24 cellular contexts compared by ENCODE assay signal in the genomic region with DNA sequence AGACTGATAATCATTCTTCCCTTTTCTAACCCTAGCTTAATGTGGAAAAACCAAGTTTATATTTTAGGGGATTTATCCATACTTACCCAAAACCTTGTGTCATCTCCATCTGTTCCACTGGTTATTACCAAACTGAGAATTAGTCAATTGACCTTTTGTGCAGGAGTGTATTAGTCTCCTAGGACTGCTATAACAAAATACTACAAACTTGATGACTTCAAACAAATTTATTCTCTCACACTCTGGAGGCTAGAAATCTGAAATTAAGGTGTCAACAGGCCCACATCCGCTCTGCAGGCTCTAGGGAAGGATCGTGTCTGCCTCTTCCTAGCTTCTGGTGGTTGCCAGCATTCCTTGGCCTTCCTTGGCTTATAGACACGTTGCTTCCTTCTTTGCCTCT.
"Had no signal": no experiment of that assay in that cellular context is flagged by ENCODE, and none has a peak within 500 bp of the region (broad histone marks: within the 10 kb centered on the region; RNA-seq: fewer than 3 reads in every experiment).

No MANE protein-coding gene starts in this region.

- H3K4me3 ChIP-seq: esophagus squamous epithelium, gastroesophageal sphincter, left ventricle myocardium inferior, lung, psoas muscle, thoracic aorta, uterus had no signal

- H3K9me3 Mint-ChIP-seq: effector memory CD8-positive, alpha-beta T cell; immature natural killer cell had no signal

- H3K36me3 ChIP-seq: neutrophil, thoracic aorta, uterus had no signal

- H3K4me3 Mint-ChIP-seq: dendritic cell treated with granulocyte-macrophage colony-stimulating factor and Interleukin-4, amounts not matched to agents 40 ng/mL and 50 ng/mL, for 4 days; effector memory CD8-positive, alpha-beta T cell; immature natural killer cell; naive thymus-derived CD8-positive, alpha-beta T cell; stimulated activated naive B cell treated with anti-CD40 and anti-IgM and Interleukin-4, amounts not matched to agents 10 μg/mL and 1 μg/mL and 100 μg/mL, for 72 hours; stimulated activated naive CD8-positive, alpha-beta T cell treated with anti-CD3 and anti-CD28 coated beads, Interleukin-15, amount 100 ng/mL, for 72 hours had no signal

- H3K27me3 ChIP-seq: esophagus squamous epithelium, gastroesophageal sphincter, neutrophil, uterus had no signal

- H3K27me3 Mint-ChIP-seq: dendritic cell treated with granulocyte-macrophage colony-stimulating factor and Interleukin-4, amounts not matched to agents 40 ng/mL and 50 ng/mL, for 4 days; effector memory CD8-positive, alpha-beta T cell; naive thymus-derived CD8-positive, alpha-beta T cell; stimulated activated naive B cell treated with anti-CD40 and anti-IgM and Interleukin-4, amounts not matched to agents 10 μg/mL and 1 μg/mL and 100 μg/mL, for 72 hours; stimulated activated naive CD8-positive, alpha-beta T cell treated with anti-CD3 and anti-CD28 coated beads, Interleukin-15, amount 100 ng/mL, for 72 hours had no signal

- H3K9me3 ChIP-seq: neutrophil, psoas muscle, uterus had no signal

- H3K4me1 ChIP-seq: esophagus squamous epithelium, gastroesophageal sphincter, left ventricle myocardium inferior, psoas muscle, uterus had no signal

- H3K27ac Mint-ChIP-seq: dendritic cell treated with granulocyte-macrophage colony-stimulating factor and Interleukin-4, amounts not matched to agents 40 ng/mL and 50 ng/mL, for 4 days; effector memory CD8-positive, alpha-beta T cell; stimulated activated naive B cell treated with anti-CD40 and anti-IgM and Interleukin-4, amounts not matched to agents 10 μg/mL and 1 μg/mL and 100 μg/mL, for 72 hours; stimulated activated naive CD8-positive, alpha-beta T cell treated with anti-CD3 and anti-CD28 coated beads, Interleukin-15, amount 100 ng/mL, for 72 hours had no signal

- DNase-seq: effector memory CD8-positive, alpha-beta T cell; esophagus squamous epithelium; foreskin fibroblast; glutamatergic neuron; immature natural killer cell; left ventricle myocardium inferior; mesenchymal stem cell; midbrain; naive thymus-derived CD8-positive, alpha-beta T cell; psoas muscle; retina; stimulated activated CD4-positive, alpha-beta T cell treated with anti-CD3 and anti-CD28 coated beads, Interleukin-2, amount 100 ng/mL, for 24 hours; stimulated activated CD4-positive, alpha-beta T cell treated with anti-CD3 and anti-CD28 coated beads, Interleukin-4, amount 100 ng/mL, for 4 hours; stimulated activated naive B cell treated with anti-CD40 and anti-IgM and Interleukin-4, amounts not matched to agents 10 μg/mL and 1 μg/mL and 100 μg/mL, for 72 hours; stimulated activated naive CD8-positive, alpha-beta T cell treated with anti-CD3 and anti-CD28 coated beads, Interleukin-15, amount 100 ng/mL, for 72 hours; trophoblast cell; uterus had no signal

- H3K4me1 Mint-ChIP-seq: stimulated activated naive CD8-positive, alpha-beta T cell treated with anti-CD3 and anti-CD28 coated beads, Interleukin-15, amount 100 ng/mL, for 72 hours had no signal

- H3K27ac ChIP-seq: epithelial cell of prostate, esophagus squamous epithelium, gastroesophageal sphincter, left ventricle myocardium inferior, neutrophil, psoas muscle, thoracic aorta, uterus had no signal

- ATAC-seq: effector memory CD8-positive, alpha-beta T cell; gastroesophageal sphincter; naive thymus-derived CD8-positive, alpha-beta T cell; psoas muscle; sciatic nerve; stimulated activated naive B cell treated with anti-CD40 and anti-IgM and Interleukin-4, amounts not matched to agents 10 μg/mL and 1 μg/mL and 100 μg/mL, for 72 hours; stimulated activated naive CD8-positive, alpha-beta T cell treated with anti-CD3 and anti-CD28 coated beads, Interleukin-15, amount 100 ng/mL, for 72 hours had no signal
